In the genomic region with DNA sequence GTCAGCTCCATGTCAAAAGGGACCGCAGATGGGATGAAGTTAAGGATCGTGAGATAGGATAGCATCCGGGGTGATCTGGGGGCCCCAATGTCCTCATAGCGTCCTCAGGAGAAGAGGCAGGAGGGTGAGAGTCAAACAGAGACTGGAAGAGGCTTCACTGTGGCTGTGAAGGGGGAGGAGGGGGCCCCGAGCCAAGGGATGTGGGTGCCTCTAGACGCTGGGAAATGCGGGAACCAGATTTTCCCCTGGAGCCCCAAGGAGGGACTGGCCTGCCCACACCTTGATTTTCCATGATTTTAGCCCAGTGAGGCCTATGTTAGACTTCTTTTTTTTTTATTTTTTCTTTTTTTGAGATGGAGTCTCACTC, we compare ENCODE assay signal across 29 cellular contexts.
"Had no signal": no experiment of that assay in that cellular context is flagged by ENCODE, and none has a peak within 500 bp of the region (broad histone marks: within the 10 kb centered on the region; RNA-seq: fewer than 3 reads in every experiment).

No MANE protein-coding gene starts in this region.

- H3K9me3 ChIP-seq: ascending aorta, breast epithelium, colonic mucosa, esophagus squamous epithelium had no signal

- H3K4me3 Mint-ChIP-seq: activated CD4-positive, alpha-beta memory T cell treated with anti-CD3 and anti-CD28 coated beads, Interleukin-2, amount 10 ng/mL, durations not matched to agents 7 days and 5 days; activated CD4-positive, alpha-beta T cell treated with anti-CD3 and anti-CD28 coated beads for 36 hours; activated CD4-positive, alpha-beta T cell treated with anti-CD3 and anti-CD28 coated beads, Interleukin-2, amount 10 ng/mL, durations not matched to agents 24 days and 14 days; activated naive CD4-positive, alpha-beta T cell treated with anti-CD3 and anti-CD28 coated beads, Interleukin-2, amount 10 ng/mL, durations not matched to agents 7 days and 5 days; activated naive CD8-positive, alpha-beta T cell treated with anti-CD3 and anti-CD28 coated beads, Interleukin-2, amount 10 ng/mL, durations not matched to agents 7 days and 5 days; activated T-cell treated with anti-CD3 and anti-CD28 coated beads, Interleukin-2, amount 50 U/mL, for 24 hours; activated T-cell treated with anti-CD3 and anti-CD28 coated beads, Interleukin-2, amount 50 U/mL, for 72 hours; brain; T-helper 17 cell; T-helper 2 cell treated with Interferon-gamma antibody and Interleukin-4, amounts not matched to agents 5 μg/mL and 100 μg/mL, for 36 hours had no signal

- H3K4me1 ChIP-seq: colonic mucosa had no signal

- H3K36me3 Mint-ChIP-seq: activated naive CD4-positive, alpha-beta T cell treated with anti-CD3 and anti-CD28 coated beads, Interleukin-2, amount 10 ng/mL, durations not matched to agents 7 days and 5 days; activated naive CD4-positive, alpha-beta T cell treated with anti-CD3 and anti-CD28 coated beads, Interleukin-2, amount 50 U/mL, for 72 hours; activated naive CD8-positive, alpha-beta T cell treated with anti-CD3 and anti-CD28 coated beads, Interleukin-2, amount 10 ng/mL, durations not matched to agents 7 days and 5 days; brain had no signal

- DNase-seq: activated CD4-positive, alpha-beta memory T cell treated with anti-CD3 and anti-CD28 coated beads, Interleukin-2, amount 10 ng/mL, durations not matched to agents 7 days and 5 days; activated CD4-positive, alpha-beta T cell treated with anti-CD3 and anti-CD28 coated beads for 36 hours; activated CD4-positive, alpha-beta T cell treated with anti-CD3 and anti-CD28 coated beads, Interleukin-2, amount 10 ng/mL, durations not matched to agents 24 days and 14 days; activated CD4-positive, CD25-positive, alpha-beta regulatory T cell; activated CD4-positive, CD25-positive, alpha-beta regulatory T cell treated with anti-CD3 and anti-CD28 coated beads, Interleukin-2, amount 50 U/mL, for 72 hours; activated CD8-positive, alpha-beta memory T cell treated with anti-CD3 and anti-CD28 coated beads, Interleukin-2, amount 50 U/mL, for 48 hours; activated gamma-delta T cell; activated naive CD4-positive, alpha-beta T cell; activated naive CD4-positive, alpha-beta T cell treated with anti-CD3 and anti-CD28 coated beads, Interleukin-2, amount 10 ng/mL, durations not matched to agents 7 days and 5 days; activated naive CD8-positive, alpha-beta T cell treated with anti-CD3 and anti-CD28 coated beads, Interleukin-2, amount 10 ng/mL, durations not matched to agents 7 days and 5 days; activated T-cell treated with anti-CD3 and anti-CD28 coated beads for 4 hours; activated T-cell treated with anti-CD3 and anti-CD28 coated beads, Interleukin-2, amount 50 U/mL, for 24 hours; activated T-cell treated with anti-CD3 and anti-CD28 coated beads, Interleukin-2, amount 50 U/mL, for 72 hours; central memory CD4-positive, alpha-beta T cell; cerebellar nuclear complex; colonic mucosa; effector CD8-positive, alpha-beta T cell; esophagus squamous epithelium; T-helper 1 cell; T-helper 17 cell; T1000; WERI-Rb-1 had no signal

- H3K27ac Mint-ChIP-seq: activated CD4-positive, alpha-beta memory T cell treated with anti-CD3 and anti-CD28 coated beads, Interleukin-2, amount 10 ng/mL, durations not matched to agents 7 days and 5 days; activated CD4-positive, alpha-beta T cell treated with anti-CD3 and anti-CD28 coated beads for 36 hours; activated CD4-positive, alpha-beta T cell treated with anti-CD3 and anti-CD28 coated beads, Interleukin-2, amount 10 ng/mL, durations not matched to agents 24 days and 14 days; activated naive CD4-positive, alpha-beta T cell treated with anti-CD3 and anti-CD28 coated beads, Interleukin-2, amount 10 ng/mL, durations not matched to agents 7 days and 5 days; activated naive CD8-positive, alpha-beta T cell treated with anti-CD3 and anti-CD28 coated beads, Interleukin-2, amount 10 ng/mL, durations not matched to agents 7 days and 5 days; activated T-cell treated with anti-CD3 and anti-CD28 coated beads, Interleukin-2, amount 50 U/mL, for 24 hours; activated T-cell treated with anti-CD3 and anti-CD28 coated beads, Interleukin-2, amount 50 U/mL, for 72 hours; brain; T-helper 17 cell; T-helper 2 cell treated with Interferon-gamma antibody and Interleukin-4, amounts not matched to agents 5 μg/mL and 100 μg/mL, for 36 hours had no signal

- ATAC-seq: activated CD4-positive, alpha-beta T cell treated with anti-CD3 and anti-CD28 coated beads for 36 hours; activated naive CD4-positive, alpha-beta T cell treated with anti-CD3 and anti-CD28 coated beads, Interleukin-2, amount 50 U/mL, for 72 hours; activated T-cell treated with anti-CD3 and anti-CD28 coated beads, Interleukin-2, amount 50 U/mL, for 72 hours; T-helper 17 cell had no signal

- H3K9me3 Mint-ChIP-seq: activated CD4-positive, alpha-beta memory T cell treated with anti-CD3 and anti-CD28 coated beads, Interleukin-2, amount 10 ng/mL, durations not matched to agents 7 days and 5 days; activated CD4-positive, alpha-beta T cell treated with anti-CD3 and anti-CD28 coated beads, Interleukin-2, amount 10 ng/mL, durations not matched to agents 24 days and 14 days; activated naive CD4-positive, alpha-beta T cell treated with anti-CD3 and anti-CD28 coated beads, Interleukin-2, amount 10 ng/mL, durations not matched to agents 7 days and 5 days; activated naive CD4-positive, alpha-beta T cell treated with anti-CD3 and anti-CD28 coated beads, Interleukin-2, amount 50 U/mL, for 72 hours; activated naive CD8-positive, alpha-beta T cell treated with anti-CD3 and anti-CD28 coated beads, Interleukin-2, amount 10 ng/mL, durations not matched to agents 7 days and 5 days; activated T-cell treated with anti-CD3 and anti-CD28 coated beads, Interleukin-2, amount 50 U/mL, for 24 hours; activated T-cell treated with anti-CD3 and anti-CD28 coated beads, Interleukin-2, amount 50 U/mL, for 72 hours; brain; T-helper 2 cell treated with Interferon-gamma antibody and Interleukin-4, amounts not matched to agents 5 μg/mL and 100 μg/mL, for 36 hours had no signal

- H3K4me3 ChIP-seq: ascending aorta, breast epithelium, cardiac muscle cell, colonic mucosa, esophagus squamous epithelium had no signal

- H3K36me3 ChIP-seq: ascending aorta, breast epithelium, cardiac muscle cell, colonic mucosa, esophagus squamous epithelium, WERI-Rb-1 had no signal

- H3K27me3 Mint-ChIP-seq: T-helper 17 cell had no signal

- H3K27ac ChIP-seq: ascending aorta, breast epithelium, cardiac muscle cell, colonic mucosa, epithelial cell of prostate, esophagus squamous epithelium, WERI-Rb-1 had no signal

- H3K27me3 ChIP-seq: ascending aorta, breast epithelium, cardiac muscle cell, colonic mucosa had no signal
